In the genomic region with DNA sequence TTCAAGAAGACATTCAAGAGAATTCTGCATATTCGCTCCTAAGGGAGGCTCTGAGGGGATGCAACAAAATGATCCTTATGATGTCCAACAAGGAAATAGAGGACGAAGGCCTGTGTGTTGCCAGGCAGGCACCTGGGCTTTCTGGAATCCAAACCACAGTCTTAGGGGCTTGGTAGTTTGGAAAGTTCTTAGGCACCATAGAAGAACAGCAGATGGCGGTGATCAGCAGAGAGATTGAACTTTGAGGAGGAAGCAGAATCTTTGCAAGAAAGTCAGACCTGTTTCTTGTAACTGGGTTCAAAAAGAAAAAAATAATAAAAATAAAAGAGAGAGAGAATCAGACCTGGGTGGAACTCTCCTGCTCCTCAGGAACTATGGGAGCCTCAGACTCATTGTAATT, we compare ENCODE assay signal across 1 cellular context.
TF ChIP-seq lines count a peak whose summit lies in the region.

No MANE protein-coding gene starts in this region.

TF ChIP-seq in K562, 482 proteins besides CTCF, POLR2A, EP300 and RAD21:
- TF ChIP-seq MCM7 (IDR thresholded peaks at IDR 0.05) (no peak), SMC3 (conservative IDR thresholded peaks at IDR 0.05; ENCODE audit: insufficient read depth, low read depth, low read length) (0 out of 2 replicates have a peak, but pooled peaks have one; percentile 13)
